29 cellular contexts compared by ENCODE assay signal in the genomic region with DNA sequence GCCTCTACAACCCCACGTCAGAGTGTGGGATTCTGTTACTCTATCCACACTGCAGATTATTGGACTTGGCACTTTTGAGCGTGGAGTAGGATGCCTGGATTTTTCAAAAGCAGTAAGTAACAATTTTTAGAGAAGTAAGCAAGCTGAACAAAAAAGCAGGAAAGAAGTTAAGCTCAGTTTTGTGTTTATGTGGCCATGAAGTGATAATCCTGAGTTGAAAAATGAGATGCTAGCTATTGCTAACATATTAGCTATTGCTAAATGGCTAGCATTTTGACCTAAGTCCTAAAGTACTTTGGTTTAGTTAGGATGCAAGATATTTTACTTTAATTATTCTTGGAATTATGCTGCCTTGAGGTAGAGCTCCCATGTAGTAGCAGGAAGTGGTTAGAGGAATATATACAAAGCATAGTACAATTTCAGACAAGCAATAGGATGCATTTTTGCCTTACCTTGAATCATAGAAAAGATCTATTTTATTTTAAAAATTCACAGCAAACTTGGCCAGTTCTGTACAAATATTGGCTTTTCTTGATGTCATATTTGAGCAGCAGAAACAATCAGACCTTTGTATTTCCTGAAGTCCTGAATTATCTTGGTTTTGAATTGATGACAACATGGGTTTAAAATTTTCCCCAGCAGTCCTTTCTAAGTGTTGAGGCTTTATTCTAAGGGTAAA.
DNase-seq lines count a peak whose midpoint lies in the region; ATAC-seq, FAIRE-seq and TF ChIP-seq lines count a peak whose summit lies in the region.
"Had no signal": no experiment of that assay in that cellular context is flagged by ENCODE, and none has a peak within 500 bp of the region (broad histone marks: within the 10 kb centered on the region; RNA-seq: fewer than 3 reads in every experiment).

No MANE protein-coding gene starts in this region.

- H3K27ac Mint-ChIP-seq in MCF 10A (ENCODE audit: low read depth, unreplicated experiment) (no peak overlapping the region), chondrocyte (ENCODE audit: unreplicated experiment) (peak overlapping the region; percentile 17)
- peak overlapping the region; percentile 8 for H3K27ac Mint-ChIP-seq in stimulated activated effector memory CD8-positive, alpha-beta T cell treated with anti-CD3 and anti-CD28 coated beads, Interleukin-12 subunit alpha, Interleukin-12 subunit beta, amount 100 ng/mL, for 72 hours
- H3K27ac Mint-ChIP-seq: immature natural killer cell, neural progenitor cell had no signal

- H3K27me3 ChIP-seq in mammary epithelial cell (ENCODE audit: insufficient read depth, low read length) = no peaks in the 10 kb centered on the region
- no peaks in the 10 kb centered on the region for H3K27me3 ChIP-seq in PC-3 (ENCODE audit: low read length)
- H3K27me3 ChIP-seq: heart right ventricle, neural progenitor cell had no signal

- no peak overlapping the region for H3K4me3 Mint-ChIP-seq in MCF 10A (ENCODE audit: unreplicated experiment)
- H3K4me3 Mint-ChIP-seq in chondrocyte (ENCODE audit: unreplicated experiment) = no peak overlapping the region
- no peak overlapping the region for H3K4me3 Mint-ChIP-seq in stimulated activated effector memory CD8-positive, alpha-beta T cell treated with anti-CD3 and anti-CD28 coated beads, Interleukin-12 subunit alpha, Interleukin-12 subunit beta, amount 100 ng/mL, for 72 hours
- H3K4me3 Mint-ChIP-seq: immature natural killer cell, neural progenitor cell had no signal

- H3K4me2 ChIP-seq in mammary epithelial cell (ENCODE audit: insufficient read depth, low read depth, low read length) = no peak overlapping the region
- no peak overlapping the region for H3K4me2 ChIP-seq in PC-3 (ENCODE audit: low read length)
- H3K4me2 ChIP-seq: KMS-11, neural progenitor cell had no signal

- H3K9me3 Mint-ChIP-seq in MCF 10A (ENCODE audit: unreplicated experiment) (no peaks in the 10 kb centered on the region), chondrocyte (ENCODE audit: low read depth) (no peaks in the 10 kb centered on the region)
- no peaks in the 10 kb centered on the region for H3K9me3 Mint-ChIP-seq in stimulated activated effector memory CD8-positive, alpha-beta T cell treated with anti-CD3 and anti-CD28 coated beads, Interleukin-12 subunit alpha, Interleukin-12 subunit beta, amount 100 ng/mL, for 72 hours
- H3K9me3 Mint-ChIP-seq: immature natural killer cell, neural progenitor cell had no signal

- no peaks in the 10 kb centered on the region for H3K27me3 Mint-ChIP-seq in MCF 10A (ENCODE audit: insufficient read depth, unreplicated experiment)
- H3K27me3 Mint-ChIP-seq in chondrocyte (ENCODE audit: low read depth) = no peaks in the 10 kb centered on the region

- H3K9me3 ChIP-seq in mammary epithelial cell (replicated peaks; ENCODE audit: insufficient read depth, low read length) = no peaks in the 10 kb centered on the region
- no peaks in the 10 kb centered on the region for H3K9me3 ChIP-seq in PC-3 (ENCODE audit: low read length)
- H3K9me3 ChIP-seq: heart right ventricle, left ventricle myocardium inferior, psoas muscle had no signal

- H2AFZ ChIP-seq in mammary epithelial cell (ENCODE audit: low read depth, low read length) (no peak overlapping the region), PC-3 (ENCODE audit: low read length) (no peak overlapping the region)
- H2AFZ ChIP-seq: neural progenitor cell had no signal

- ATAC-seq in PC-3 = peak; percentile 80
- no peak for ATAC-seq in stimulated activated effector memory CD8-positive, alpha-beta T cell treated with anti-CD3 and anti-CD28 coated beads, Interleukin-12 subunit alpha, Interleukin-12 subunit beta, amount 100 ng/mL, for 72 hours
- ATAC-seq: heart right ventricle, psoas muscle had no signal

- CTCF ChIA-PET in mammary epithelial cell (lab: Charles Lee; ENCODE audit: low non-redundant PET) (no interaction called here), MCF 10A (lab: Yijun Ruan, JAX) (interaction anchor here (0.6 kb wide), 1 partner anchor 191 kb away, joined by 4 read pairs; no protein-coding TSS in a partner anchor), PC-3 (lab: Charles Lee) (no interaction called here)

- no peaks in the 10 kb centered on the region for H3K4me1 Mint-ChIP-seq in MCF 10A (ENCODE audit: insufficient read depth, unreplicated experiment)
- H3K4me1 Mint-ChIP-seq in chondrocyte (ENCODE audit: low read depth) = no peaks in the 10 kb centered on the region
- H3K4me1 Mint-ChIP-seq in stimulated activated effector memory CD8-positive, alpha-beta T cell treated with anti-CD3 and anti-CD28 coated beads, Interleukin-12 subunit alpha, Interleukin-12 subunit beta, amount 100 ng/mL, for 72 hours = peaks cover 31% of the 10 kb centered on the region
- H3K4me1 Mint-ChIP-seq: neural progenitor cell had no signal

- H3K79me2 ChIP-seq in mammary epithelial cell (ENCODE audit: insufficient read depth, low read length) (no peaks in the 10 kb centered on the region), PC-3 (ENCODE audit: low read length) (no peaks in the 10 kb centered on the region)

- TF ChIP-seq CTCF in mammary epithelial cell (conservative IDR thresholded peaks at IDR 0.05 in 1 of 2, IDR thresholded peaks at IDR 0.05 in 1 of 2; ENCODE audit: extremely low read depth in 1 of 2, insufficient read depth in 1 of 2, low read depth in 1 of 2, low read length in 2 of 2) (no peak), MCF 10A (IDR thresholded peaks at IDR 0.05; ENCODE audit: unreplicated experiment) (no peak), PC-3 (conservative IDR thresholded peaks at IDR 0.05; ENCODE audit: low read depth, low read length) (no peak), chondrocyte (IDR thresholded peaks at IDR 0.05) (no peak)

- dilution Hi-C loops in mammary epithelial cell (cut with HindIII; ENCODE audit: low sequenced_read_pairs) = no loop called here

- intact Hi-C loops in mammary epithelial cell (cut with micrococcal nuclease) = no loop called here
- intact Hi-C loops in MCF 10A (cut with micrococcal nuclease) = no loop called here
- intact Hi-C loops in PC-3 (cut with micrococcal nuclease) = no loop called here

- H3K36me3 ChIP-seq in mammary epithelial cell (ENCODE audit: insufficient read depth, low read length) (peaks cover 4% of the 10 kb centered on the region), PC-3 (ENCODE audit: low read depth, low read length) (peaks cover 12% of the 10 kb centered on the region; the same call in 1 of the 2 replicates)

- no peaks in the 10 kb centered on the region for H3F3A ChIP-seq in PC-3 (ENCODE audit: low read length, unreplicated experiment)

- in situ Hi-C loops in mammary epithelial cell (cut with MboI; ENCODE audit: low sequenced_read_pairs in 2 of 2) = no loop called here

- POLR2A ChIA-PET in MCF 10A (lab: Yijun Ruan, JAX) (no interaction called here), PC-3 (lab: Charles Lee; ENCODE audit: unreplicated experiment) (interaction anchor here (0.7 kb wide), 1 partner anchor 38 kb away, joined by 3 read pairs; no protein-coding TSS in a partner anchor)

- no peaks in the 10 kb centered on the region for H3K9me2 ChIP-seq in PC-3 (replicated peaks; ENCODE audit: low read length)

- no peak for FAIRE-seq in frontal cortex (lab: Jason Lieb, UNC)
- FAIRE-seq: GM18507 had no signal

- BruUV-seq in mammary epithelial cell (replicated peaks; lab: Mats Ljungman, UMichigan) = no TSS peak
- BruUV-seq in MCF 10A (replicated peaks; lab: Mats Ljungman, UMichigan) = no TSS peak
- no TSS peak for BruUV-seq in PC-3 (replicated peaks; lab: Mats Ljungman, UMichigan)

- H3K27ac ChIP-seq in mammary epithelial cell (ENCODE audit: insufficient read depth, low read depth, low read length) = no peak overlapping the region
- 0 out of 2 replicates have a peak overlapping the region, but pooled peaks have one; percentile 18 for H3K27ac ChIP-seq in PC-3 (ENCODE audit: low read length)
- H3K27ac ChIP-seq: epithelial cell of prostate, heart right ventricle, KMS-11, left ventricle myocardium inferior, neural progenitor cell, psoas muscle had no signal

- H3K9ac ChIP-seq in mammary epithelial cell (ENCODE audit: insufficient read depth, low read length) (no peak overlapping the region), PC-3 (ENCODE audit: low read length) (no peak overlapping the region)
- H3K9ac ChIP-seq: KMS-11, neural progenitor cell had no signal

- H3K4me3 ChIP-seq in mammary epithelial cell (replicated peaks in 1 of 3; ENCODE audit: insufficient read depth in 1 of 3, low read depth in 2 of 3, low read length in 3 of 3) (no peak overlapping the region), PC-3 (ENCODE audit: low read length) (no peak overlapping the region)
- H3K4me3 ChIP-seq: heart right ventricle, left ventricle myocardium inferior, neural progenitor cell, psoas muscle had no signal

- no peaks in the 10 kb centered on the region for H4K20me1 ChIP-seq in mammary epithelial cell (ENCODE audit: insufficient read depth, low read length)
- no peaks in the 10 kb centered on the region for H4K20me1 ChIP-seq in PC-3 (ENCODE audit: low read length)

- DNase-seq in mammary epithelial cell (peak; percentile 18), MCF 10A (ENCODE audit: unreplicated experiment) (no peak), PC-3 (no peak), chondrocyte (ENCODE audit: low spot score) (no peak), frontal cortex (ENCODE audit: low spot score in 2 of 2) (no peak), NCI-H2081 treated with DMSO at 0.1 percent for 48 hours (lab: John Stamatoyannopoulos, UW) (no peak), hypothalamus (lab: John Stamatoyannopoulos, UW) (no peak)
- DNase-seq in stimulated activated effector memory CD8-positive, alpha-beta T cell treated with anti-CD3 and anti-CD28 coated beads, Interleukin-12 subunit alpha, Interleukin-12 subunit beta, amount 100 ng/mL, for 72 hours (ENCODE audit: low spot score in 2 of 2) = no peak
- DNase-seq: activated CD4-positive, CD25-positive, alpha-beta regulatory T cell treated with anti-CD3 and anti-CD28 coated beads, Interleukin-2, amount 50 U/mL, for 72 hours; amygdala; C1 segment of cervical spinal cord; central memory CD4-positive, alpha-beta T cell; DMS153; GDM1; HCEC 1CT; heart right ventricle; immature natural killer cell; left ventricle myocardium inferior; NCI-H187; NCI-H345; NCI-H774; psoas muscle; stimulated activated CD4-positive, alpha-beta T cell treated with anti-CD3 and anti-CD28 coated beads, Interleukin-1b, Interleukin-23, amount 100 ng/mL, for 48 hours; stimulated activated naive CD4-positive, alpha-beta T cell; SW 1271 had no signal

- H3K36me3 Mint-ChIP-seq in MCF 10A (ENCODE audit: insufficient read depth, unreplicated experiment) (peaks cover 11% of the 10 kb centered on the region), chondrocyte (ENCODE audit: low read depth) (peaks cover 24% of the 10 kb centered on the region)
- H3K36me3 Mint-ChIP-seq in stimulated activated effector memory CD8-positive, alpha-beta T cell treated with anti-CD3 and anti-CD28 coated beads, Interleukin-12 subunit alpha, Interleukin-12 subunit beta, amount 100 ng/mL, for 72 hours = peaks cover 93% of the 10 kb centered on the region

- WGBS in mammary epithelial cell (ENCODE audit: low coverage, missing lambda C conversion rate) = 79% methylated on average over 2 of the region's 2 CpGs

- H3K4me1 ChIP-seq in mammary epithelial cell (ENCODE audit: insufficient read depth, low read length) (no peaks in the 10 kb centered on the region), PC-3 (ENCODE audit: insufficient read depth, low read length) (peaks cover 3% of the 10 kb centered on the region; the same call in 1 of the 2 replicates)
- H3K4me1 ChIP-seq: heart right ventricle, left ventricle myocardium inferior, neural progenitor cell, psoas muscle had no signal
